9 cellular contexts compared by ENCODE assay signal in the genomic region with DNA sequence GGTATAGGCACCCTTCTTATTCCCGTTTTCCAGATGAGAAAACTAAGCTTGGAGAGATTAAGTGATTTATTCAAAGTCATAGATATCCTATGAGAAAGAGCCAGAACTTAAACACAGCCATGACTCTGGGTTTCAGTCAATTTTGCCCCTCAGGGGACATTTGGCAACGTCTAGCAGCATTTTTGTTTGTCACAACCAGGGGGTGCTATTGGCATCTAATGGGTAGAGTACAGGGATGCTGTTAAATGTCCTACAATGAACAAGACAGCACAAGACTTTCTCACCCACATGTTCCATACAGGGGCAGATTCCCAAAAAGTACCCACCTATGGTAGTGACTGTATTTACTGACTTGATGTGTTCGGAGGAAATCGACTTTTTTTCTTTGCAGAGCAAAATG. TPM values are rescaled to one million over a fixed set of nuclear protein-coding genes. Genes with fewer than 3 reads are reported as not detected.
A peak's percentile ranks its signal among the peaks of the same experiment; 100 is the strongest.
DNase-seq lines count a peak whose midpoint lies in the region; ATAC-seq and TF ChIP-seq lines count a peak whose summit lies in the region.
"Had no signal": no experiment of that assay in that cellular context is flagged by ENCODE, and none has a peak within 500 bp of the region (broad histone marks: within the 10 kb centered on the region; RNA-seq: fewer than 3 reads in every experiment).

No MANE protein-coding gene starts in this region.

- peak; percentile 39 for DNase-seq in NCI-H2171 treated with DMSO at 0.1 percent for 48 hours (lab: John Stamatoyannopoulos, UW)
- no peak for DNase-seq in NCI-H2171 (lab: John Stamatoyannopoulos, UW)
- DNase-seq in NCI-H345 (lab: John Stamatoyannopoulos, UW) = peak; percentile 67
- DNase-seq in dermis blood vessel endothelial cell = peak; percentile 42
- no peak for DNase-seq in retinal pigment epithelial cell (ENCODE audit: low read depth)
- no peak for DNase-seq in omental fat pad (ENCODE audit: low spot score)
- no peak for DNase-seq in cerebellar nuclear complex (lab: John Stamatoyannopoulos, UW)

- ATAC-seq in HG03342 (IDR thresholded peaks at IDR 0.05; ENCODE audit: unreplicated experiment) (no peak), omental fat pad (ENCODE audit: low FRiP score) (no peak)

- H3K4me3 ChIP-seq in retinal pigment epithelial cell (ENCODE audit: low read length) = no peak overlapping the region

- peak; percentile 81 for TF ChIP-seq CTCF in retinal pigment epithelial cell (conservative IDR thresholded peaks at IDR 0.05; ENCODE audit: low read depth, low read length)
- TF ChIP-seq CTCF in omental fat pad (IDR thresholded peaks at IDR 0.05) = no peak

RNA-seq across cellular contexts. Expression of gene SHISA9, which starts 4.8 kb away (rescaled TPM):
- 0.17 and 0.19 TPM in 2 replicates for total RNA-seq in dermis blood vessel endothelial cell
- 1 to 10 TPM in 1 of 4 donors, not detected in 3; 1.1 TPM for total RNA-seq in omental fat pad
- total RNA-seq: CD4-positive, CD25-positive, alpha-beta regulatory T cell had no signal

Comparison
In these comparisons a context has a peak if more than half of its experiments do, and no peak if none do; other contexts are left out.
1. DNase-seq: peak in NCI-H2171 treated with DMSO at 0.1 percent for 48 hours (single experiment), NCI-H345 (single experiment) and dermis blood vessel endothelial cell (single experiment); none in NCI-H2171 (single experiment), retinal pigment epithelial cell (single experiment), omental fat pad (single experiment) and cerebellar nuclear complex (0 of 2).